Comparison of ENCODE assay signal across 12 cellular contexts in the genomic region with DNA sequence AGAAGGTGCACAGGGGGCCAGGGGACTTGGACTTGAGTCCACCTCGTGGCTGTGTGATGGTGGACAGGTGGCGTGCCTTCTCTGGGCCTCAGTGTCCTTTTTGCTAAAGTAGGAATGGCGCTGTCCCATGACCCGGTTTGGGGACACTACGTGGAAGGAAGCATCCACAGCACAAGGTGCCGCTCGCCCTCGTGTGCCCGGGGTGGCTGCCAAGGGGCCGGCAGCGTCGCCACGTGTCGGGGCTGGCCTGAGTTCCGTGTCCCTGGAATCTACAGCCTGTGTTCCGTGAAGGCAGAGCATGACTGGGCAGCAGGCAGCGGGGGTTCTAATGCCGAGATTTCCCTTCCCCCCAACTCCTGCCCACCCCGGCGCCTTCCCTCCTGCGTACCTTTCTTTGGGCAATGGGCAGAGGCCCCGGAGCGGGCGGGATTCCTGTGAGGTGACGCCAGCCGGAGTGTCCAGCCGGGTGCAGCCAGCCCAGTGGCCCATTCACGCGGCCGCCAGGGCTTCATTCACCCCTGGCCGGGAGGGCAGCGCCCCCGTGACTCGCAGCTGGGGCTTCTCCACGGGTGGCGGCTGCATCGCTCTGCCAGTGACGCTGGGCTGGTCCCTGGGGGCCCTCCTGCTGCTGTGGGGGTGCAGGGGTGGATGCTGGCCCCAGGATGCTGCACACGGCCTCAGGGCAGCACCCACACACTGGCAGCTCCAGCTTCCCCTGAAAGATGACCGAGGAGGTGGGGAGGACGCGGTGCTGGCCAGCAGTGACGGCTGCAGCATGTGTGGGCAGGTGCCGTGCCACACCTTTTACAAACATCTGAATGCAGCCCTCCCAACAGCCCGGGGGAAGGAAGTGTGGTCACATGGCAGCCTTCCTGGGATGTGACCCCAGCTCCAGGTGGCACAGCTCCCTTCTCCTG. TPM values are rescaled to one million over a fixed set of nuclear protein-coding genes. Genes with fewer than 3 reads are reported as not detected.
A peak's percentile ranks its signal among the peaks of the same experiment; 100 is the strongest.
DNase-seq lines count a peak whose midpoint lies in the region; ATAC-seq and TF ChIP-seq lines count a peak whose summit lies in the region.
"Had no signal": no experiment of that assay in that cellular context is flagged by ENCODE, and none has a peak within 500 bp of the region (broad histone marks: within the 10 kb centered on the region; RNA-seq: fewer than 3 reads in every experiment).

No MANE protein-coding gene starts in this region.

- TF ChIP-seq POLR2A in suprapubic skin (IDR thresholded peaks at IDR 0.05) = no peak

- H3K27me3 Mint-ChIP-seq in T-helper 17 cell = peaks cover 32% of the 10 kb centered on the region

- peak overlapping the region; percentile 44 for H3K4me2 ChIP-seq in hepatocyte

- intact Hi-C loops in posterior vena cava (cut with DNase I) = no loop called here

- peak; percentile 46 for ATAC-seq in SK-N-SH treated with all-trans-retinoic acid at 6 μM for 48 hours
- ATAC-seq in T-helper 17 cell = no peak

- 73% methylated on average over 44 of the region's 45 CpGs for WGBS in hepatocyte (ENCODE audit: low lambda C conversion rate, missing lambda C conversion rate)
- 23% methylated on average over 26 of the region's 45 CpGs for WGBS in suprapubic skin

- peaks cover 7% of the 10 kb centered on the region for H3K4me1 Mint-ChIP-seq in T-helper 17 cell

- H3K27ac Mint-ChIP-seq in T-helper 17 cell = no peak overlapping the region

- H3K36me3 ChIP-seq in hepatocyte (replicated peaks; ENCODE audit: insufficient read depth, low read depth) = no peaks in the 10 kb centered on the region
- H3K36me3 ChIP-seq in suprapubic skin = no peaks in the 10 kb centered on the region
- H3K36me3 ChIP-seq: SJSA1, upper lobe of left lung had no signal

- no peak overlapping the region for H3K4me3 ChIP-seq in hepatocyte
- H3K4me3 ChIP-seq in suprapubic skin = peak overlapping the region; percentile 0
- H3K4me3 ChIP-seq: SJSA1, skin epidermis had no signal

- peaks cover 13% of the 10 kb centered on the region for H3K4me1 ChIP-seq in hepatocyte (ENCODE audit: insufficient read depth)
- H3K4me1 ChIP-seq in suprapubic skin = peaks cover 26% of the 10 kb centered on the region

- H3K4me3 Mint-ChIP-seq in T-helper 17 cell = no peak overlapping the region

- no peaks in the 10 kb centered on the region for H4K20me1 ChIP-seq in hepatocyte (ENCODE audit: insufficient read depth, poor library complexity, severe bottlenecking)

- H2AFZ ChIP-seq in hepatocyte = no peak overlapping the region

- H3K27me3 ChIP-seq in hepatocyte (peaks cover 6% of the 10 kb centered on the region), suprapubic skin (peaks cover 82% of the 10 kb centered on the region)
- H3K27me3 ChIP-seq: SJSA1 had no signal

- H3K27ac ChIP-seq in hepatocyte (no peak overlapping the region), suprapubic skin (no peak overlapping the region)
- H3K27ac ChIP-seq: 22Rv1, SJSA1 had no signal

- no peaks in the 10 kb centered on the region for H3K9me2 ChIP-seq in hepatocyte (replicated peaks; ENCODE audit: insufficient read depth)

- H3K79me2 ChIP-seq in hepatocyte = no peaks in the 10 kb centered on the region

- TF ChIP-seq EP300 in suprapubic skin (IDR thresholded peaks at IDR 0.05) = no peak

- DNase-seq in DMS153 (lab: John Stamatoyannopoulos, UW) = peak; percentile 5
- no peak for DNase-seq in DMS153 treated with DMSO at 0.1 percent for 48 hours (lab: John Stamatoyannopoulos, UW; ENCODE audit: unreplicated experiment)
- peak; percentile 52 for DNase-seq in hepatocyte (ENCODE audit: low spot score)
- DNase-seq in suprapubic skin (ENCODE audit: low spot score in 2 of 2) = no peak
- DNase-seq in T-helper 9 cell = no peak
- DNase-seq in posterior vena cava (ENCODE audit: low spot score) = no peak
- DNase-seq in T-helper 17 cell = no peak

- TF ChIP-seq CTCF in hepatocyte (IDR thresholded peaks at IDR 0.05; ENCODE audit: poor library complexity) (no peak), suprapubic skin (IDR thresholded peaks at IDR 0.05) (no peak)

- H3K9me3 ChIP-seq in hepatocyte (ENCODE audit: low read depth) = no peaks in the 10 kb centered on the region
- H3K9me3 ChIP-seq in suprapubic skin = no peaks in the 10 kb centered on the region
- H3K9me3 ChIP-seq in T-helper 17 cell (ENCODE audit: control insufficient read depth, low read length, poor library complexity, severe bottlenecking) = no peaks in the 10 kb centered on the region
- H3K9me3 ChIP-seq: SJSA1, upper lobe of left lung had no signal

- no peaks in the 10 kb centered on the region for H3K36me3 Mint-ChIP-seq in T-helper 17 cell (ENCODE audit: low read depth)

TF ChIP-seq in SK-N-SH treated with all-trans-retinoic acid at 6 μM for 48 hours, 23 proteins besides CTCF, POLR2A, EP300 and RAD21:
- no peak for TF ChIP-seq BACH2 (CRISPR knock-in tag; IDR thresholded peaks at IDR 0.05; ENCODE audit: borderline replicate concordance)
- no peak for TF ChIP-seq ESRRG (CRISPR knock-in tag; IDR thresholded peaks at IDR 0.05)
- TF ChIP-seq CREB5 (CRISPR knock-in tag; IDR thresholded peaks at IDR 0.05; ENCODE audit: low read depth) = no peak
- TF ChIP-seq, protein P1, sequence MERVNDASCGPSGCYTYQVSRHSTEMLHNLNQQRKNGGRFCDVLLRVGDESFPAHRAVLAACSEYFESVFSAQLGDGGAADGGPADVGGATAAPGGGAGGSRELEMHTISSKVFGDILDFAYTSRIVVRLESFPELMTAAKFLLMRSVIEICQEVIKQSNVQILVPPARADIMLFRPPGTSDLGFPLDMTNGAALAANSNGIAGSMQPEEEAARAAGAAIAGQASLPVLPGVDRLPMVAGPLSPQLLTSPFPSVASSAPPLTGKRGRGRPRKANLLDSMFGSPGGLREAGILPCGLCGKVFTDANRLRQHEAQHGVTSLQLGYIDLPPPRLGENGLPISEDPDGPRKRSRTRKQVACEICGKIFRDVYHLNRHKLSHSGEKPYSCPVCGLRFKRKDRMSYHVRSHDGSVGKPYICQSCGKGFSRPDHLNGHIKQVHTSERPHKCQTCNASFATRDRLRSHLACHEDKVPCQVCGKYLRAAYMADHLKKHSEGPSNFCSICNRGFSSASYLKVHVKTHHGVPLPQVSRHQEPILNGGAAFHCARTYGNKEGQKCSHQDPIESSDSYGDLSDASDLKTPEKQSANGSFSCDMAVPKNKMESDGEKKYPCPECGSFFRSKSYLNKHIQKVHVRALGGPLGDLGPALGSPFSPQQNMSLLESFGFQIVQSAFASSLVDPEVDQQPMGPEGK (CRISPR knock-in tag; IDR thresholded peaks at IDR 0.05; ENCODE audit: borderline replicate concordance) = no peak
- TF ChIP-seq, protein P2, sequence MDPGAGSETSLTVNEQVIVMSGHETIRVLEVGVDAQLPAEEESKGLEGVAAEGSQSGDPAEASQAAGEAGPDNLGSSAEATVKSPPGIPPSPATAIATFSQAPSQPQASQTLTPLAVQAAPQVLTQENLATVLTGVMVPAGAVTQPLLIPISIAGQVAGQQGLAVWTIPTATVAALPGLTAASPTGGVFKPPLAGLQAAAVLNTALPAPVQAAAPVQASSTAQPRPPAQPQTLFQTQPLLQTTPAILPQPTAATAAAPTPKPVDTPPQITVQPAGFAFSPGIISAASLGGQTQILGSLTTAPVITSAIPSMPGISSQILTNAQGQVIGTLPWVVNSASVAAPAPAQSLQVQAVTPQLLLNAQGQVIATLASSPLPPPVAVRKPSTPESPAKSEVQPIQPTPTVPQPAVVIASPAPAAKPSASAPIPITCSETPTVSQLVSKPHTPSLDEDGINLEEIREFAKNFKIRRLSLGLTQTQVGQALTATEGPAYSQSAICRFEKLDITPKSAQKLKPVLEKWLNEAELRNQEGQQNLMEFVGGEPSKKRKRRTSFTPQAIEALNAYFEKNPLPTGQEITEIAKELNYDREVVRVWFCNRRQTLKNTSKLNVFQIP (CRISPR knock-in tag; IDR thresholded peaks at IDR 0.05; ENCODE audit: borderline replicate concordance, low read depth) = no peak

RNA-seq across cellular contexts. Expression of gene DOK7, which starts 21.2 kb away (rescaled TPM):
- total RNA-seq in hepatocyte (0.23 TPM in 1 of 2 replicates, not detected in the other), suprapubic skin (10 to 100 TPM in 1 of 4 donors, 1 to 10 TPM in 3; 1.7 to 11.2 (median 2.6) TPM), posterior vena cava (under 1 TPM in 1 of 2 donors, not detected in 1; 0.14 TPM), T-helper 17 cell (not detected)
- polyA plus RNA-seq in hepatocyte = 1.1 and 1.8 TPM in 2 replicates

RNA-seq across cellular contexts. Expression of gene HGFAC, which starts 42.5 kb away (rescaled TPM):
- total RNA-seq in hepatocyte = 0.32 and 0.87 TPM in 2 replicates
- 1.7 and 1.8 TPM in 2 replicates for polyA plus RNA-seq in hepatocyte
- total RNA-seq in suprapubic skin = not detected
- total RNA-seq in posterior vena cava = under 1 TPM in 1 of 2 donors, not detected in 1; 0.24 TPM
- not detected for total RNA-seq in T-helper 17 cell

RNA-seq across cellular contexts. Expression of gene LRPAP1, which starts 47.9 kb away (rescaled TPM):
- total RNA-seq in hepatocyte (184 and 191 TPM in 2 replicates), suprapubic skin (100 to 1,000 TPM in 2 of 4 donors, 10 to 100 TPM in 2; 88.8 to 114 (median 95.5) TPM), posterior vena cava (100 to 1,000 TPM in 1 of 2 donors, 10 to 100 TPM in 1; 97.9 to 147 TPM), T-helper 17 cell (10 to 100 TPM; 77.4 to 82.8 TPM)
- 299 and 379 TPM in 2 replicates for polyA plus RNA-seq in hepatocyte

Comparison
In these comparisons a context has a peak if more than half of its experiments do, and no peak if none do; other contexts are left out.
1. DNase-seq: peak in DMS153 (single experiment) and hepatocyte (single experiment); none in DMS153 treated with DMSO at 0.1 percent for 48 hours (single experiment), suprapubic skin (0 of 2), T-helper 9 cell (single experiment), posterior vena cava (single experiment) and T-helper 17 cell (0 of 3).